ENCODE assay signal across 23 cellular contexts in the genomic region with DNA sequence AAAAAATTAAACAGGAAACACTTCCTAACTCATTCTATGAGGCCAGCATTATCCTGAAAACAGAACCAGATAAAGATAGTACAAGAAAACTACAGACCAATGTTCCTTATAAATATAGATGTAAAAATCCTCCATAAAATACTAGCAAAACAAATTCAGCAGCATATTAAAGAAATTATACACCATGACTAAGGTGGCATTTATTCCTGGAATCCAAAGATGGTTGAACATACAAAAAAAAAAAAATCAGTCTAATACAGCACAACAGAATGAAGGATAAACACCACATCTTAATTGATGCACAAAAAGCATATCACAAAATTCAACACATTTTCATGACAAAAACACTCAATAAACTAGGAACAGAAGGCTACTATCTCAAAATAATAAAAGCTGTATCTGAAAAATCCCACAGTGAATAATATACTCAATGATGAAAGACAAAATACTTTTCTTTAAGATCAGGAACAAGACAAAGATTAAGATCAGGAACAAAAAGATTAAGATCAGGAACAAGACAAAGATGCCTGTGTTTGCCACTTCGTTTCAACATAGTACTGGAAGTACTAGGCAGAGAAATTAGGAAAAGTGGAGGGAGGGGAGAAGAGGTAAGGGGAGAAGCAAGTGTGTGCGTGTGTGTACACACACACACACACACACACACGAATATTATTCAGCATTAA.
DNase-seq lines count a peak whose midpoint lies in the region; FAIRE-seq and TF ChIP-seq lines count a peak whose summit lies in the region.
"Had no signal": no experiment of that assay in that cellular context is flagged by ENCODE, and none has a peak within 500 bp of the region (broad histone marks: within the 10 kb centered on the region; RNA-seq: fewer than 3 reads in every experiment).

No MANE protein-coding gene starts in this region.

- FAIRE-seq in astrocyte (lab: Jason Lieb, UNC) = peak; percentile 26

- DNase-seq in HT-29 (ENCODE audit: low spot score) (peak; percentile 8), astrocyte (ENCODE audit: low read depth) (no peak), fibroblast of villous mesenchyme (ENCODE audit: low read depth) (peak; percentile 19), esophagus muscularis mucosa (ENCODE audit: extremely low spot score) (no peak), osteoblast (ENCODE audit: insufficient read length, low spot score, missing footprints) (no peak), neural progenitor cell (ENCODE audit: low spot score) (no peak), substantia nigra (lab: John Stamatoyannopoulos, UW) (no peak)
- DNase-seq: ACHN; activated CD8-positive, alpha-beta memory T cell treated with anti-CD3 and anti-CD28 coated beads, Interleukin-2, amount 10 ng/mL, durations not matched to agents 7 days and 5 days; activated naive CD8-positive, alpha-beta T cell treated with anti-CD3 and anti-CD28 coated beads, Interleukin-2, amount 50 U/mL, for 24 hours; CD4-positive, CD25-positive, alpha-beta regulatory T cell; cerebellar nuclear complex; endodermal cell; NCI-H2081; NCI-H446 treated with DMSO at 0.1 percent for 48 hours; retina; SIG-M5; tibial artery had no signal

- H3K4me3 Mint-ChIP-seq in astrocyte (ENCODE audit: unreplicated experiment) (no peak overlapping the region), neural progenitor cell (no peak overlapping the region)
- H3K4me3 Mint-ChIP-seq: activated CD8-positive, alpha-beta memory T cell treated with anti-CD3 and anti-CD28 coated beads, Interleukin-2, amount 10 ng/mL, durations not matched to agents 7 days and 5 days; activated naive CD8-positive, alpha-beta T cell treated with anti-CD3 and anti-CD28 coated beads, Interleukin-2, amount 50 U/mL, for 24 hours; endodermal cell; GM23338; IgD-negative memory B cell; stimulated activated memory B cell treated with anti-CD40 and anti-IgM and Interleukin-4, amounts not matched to agents 10 μg/mL and 1 μg/mL and 100 μg/mL, for 72 hours had no signal

- H3K4me3 ChIP-seq in ACC112 (ENCODE audit: low read depth, low read length) = no peak overlapping the region
- H3K4me3 ChIP-seq in astrocyte (ENCODE audit: insufficient read depth, low read depth, low read length) = no peak overlapping the region
- H3K4me3 ChIP-seq in fibroblast of villous mesenchyme (ENCODE audit: low read depth, low read length) = no peak overlapping the region
- H3K4me3 ChIP-seq in esophagus muscularis mucosa = no peak overlapping the region
- no peak overlapping the region for H3K4me3 ChIP-seq in osteoblast (ENCODE audit: insufficient read depth, low read length)
- no peak overlapping the region for H3K4me3 ChIP-seq in neural progenitor cell
- H3K4me3 ChIP-seq: gastroesophageal sphincter, GM23338, tibial artery had no signal

- TF ChIP-seq CTCF in astrocyte (IDR thresholded peaks at IDR 0.05; ENCODE audit: insufficient read depth, low read depth, low read length) = no peak
- no peak for TF ChIP-seq CTCF in fibroblast of villous mesenchyme (IDR thresholded peaks at IDR 0.05; ENCODE audit: insufficient read depth, low read depth, low read length)
- no peak for TF ChIP-seq CTCF in esophagus muscularis mucosa (IDR thresholded peaks at IDR 0.05)
- TF ChIP-seq CTCF in osteoblast (IDR thresholded peaks at IDR 0.05; ENCODE audit: extremely low read depth, low read depth, low read length) = no peak
- no peak for TF ChIP-seq CTCF in neural progenitor cell (IDR thresholded peaks at IDR 0.05)

- H3K27ac ChIP-seq in ACC112 (ENCODE audit: low read depth, low read length) (peak overlapping the region; percentile 12), astrocyte (ENCODE audit: low read depth, low read length) (no peak overlapping the region), esophagus muscularis mucosa (replicated peaks in 1 of 4) (no peak overlapping the region), osteoblast (ENCODE audit: low read depth, low read length) (no peak overlapping the region), neural progenitor cell (no peak overlapping the region), substantia nigra (ENCODE audit: low read depth, low read length, poor library complexity, severe bottlenecking) (no peak overlapping the region)
- H3K27ac ChIP-seq: gastroesophageal sphincter, tibial artery had no signal

- H2AFZ ChIP-seq in ACC112 (ENCODE audit: low read length, unreplicated experiment) = no peak overlapping the region
- no peak overlapping the region for H2AFZ ChIP-seq in astrocyte (ENCODE audit: low read depth, low read length)
- no peak overlapping the region for H2AFZ ChIP-seq in osteoblast (ENCODE audit: low read length)
- no peak overlapping the region for H2AFZ ChIP-seq in neural progenitor cell (replicated peaks)
- H2AFZ ChIP-seq: GM23338 had no signal

- H3K79me2 ChIP-seq in ACC112 (ENCODE audit: control insufficient read depth, insufficient read depth, low read length, unreplicated experiment) (no peaks in the 10 kb centered on the region), astrocyte (ENCODE audit: insufficient read depth, low read length) (no peaks in the 10 kb centered on the region), osteoblast (ENCODE audit: insufficient read depth, low read length) (peaks cover 6% of the 10 kb centered on the region), neural progenitor cell (ENCODE audit: low read depth) (no peaks in the 10 kb centered on the region)

- H3K9ac ChIP-seq in astrocyte (ENCODE audit: low read length) (no peak overlapping the region), neural progenitor cell (no peak overlapping the region)

- no peak for TF ChIP-seq EP300 in esophagus muscularis mucosa (IDR thresholded peaks at IDR 0.05)

- H3K27me3 ChIP-seq in ACC112 (ENCODE audit: insufficient read depth, low read length) (no peaks in the 10 kb centered on the region), astrocyte (ENCODE audit: insufficient read depth, low read length) (no peaks in the 10 kb centered on the region), esophagus muscularis mucosa (no peaks in the 10 kb centered on the region), osteoblast (ENCODE audit: insufficient read depth, low read length) (no peaks in the 10 kb centered on the region), neural progenitor cell (no peaks in the 10 kb centered on the region)
- H3K27me3 ChIP-seq: gastroesophageal sphincter, tibial artery had no signal

- no peak for TF ChIP-seq POLR2A in esophagus muscularis mucosa (IDR thresholded peaks at IDR 0.05; ENCODE audit: low read depth)

- H4K20me1 ChIP-seq in astrocyte (ENCODE audit: insufficient read depth, low read length) (no peaks in the 10 kb centered on the region), osteoblast (ENCODE audit: insufficient read depth, low read length) (no peaks in the 10 kb centered on the region), neural progenitor cell (ENCODE audit: low read depth) (no peaks in the 10 kb centered on the region)

- 68% methylated on average over 3 of the region's 3 CpGs for WGBS in esophagus muscularis mucosa

- H3K9me3 ChIP-seq in astrocyte (ENCODE audit: insufficient read depth, low read depth, low read length) (no peaks in the 10 kb centered on the region), esophagus muscularis mucosa (no peaks in the 10 kb centered on the region), osteoblast (ENCODE audit: low read depth, low read length) (no peaks in the 10 kb centered on the region), neural progenitor cell (ENCODE audit: low read depth) (no peaks in the 10 kb centered on the region)
- H3K9me3 ChIP-seq: gastroesophageal sphincter, tibial artery had no signal

- no peak overlapping the region for H3K4me2 ChIP-seq in astrocyte (ENCODE audit: low read length)
- H3K4me2 ChIP-seq in osteoblast (ENCODE audit: insufficient read depth, low read length) = no peak overlapping the region
- H3K4me2 ChIP-seq in neural progenitor cell = no peak overlapping the region
- H3K4me2 ChIP-seq: GM23338 had no signal

- H3K4me1 ChIP-seq in ACC112 (ENCODE audit: control insufficient read depth, insufficient read depth, low read length, unreplicated experiment) = peaks cover 11% of the 10 kb centered on the region
- H3K4me1 ChIP-seq in astrocyte (ENCODE audit: insufficient read depth, low read length) = peaks cover 5% of the 10 kb centered on the region
- H3K4me1 ChIP-seq in esophagus muscularis mucosa = no peaks in the 10 kb centered on the region
- peaks cover 3% of the 10 kb centered on the region for H3K4me1 ChIP-seq in osteoblast (ENCODE audit: insufficient read depth, low read length)
- H3K4me1 ChIP-seq in neural progenitor cell = peaks cover 9% of the 10 kb centered on the region
- H3K4me1 ChIP-seq: gastroesophageal sphincter, tibial artery had no signal

- H3F3A ChIP-seq in neural progenitor cell (ENCODE audit: low read depth) = no peaks in the 10 kb centered on the region

- intact Hi-C loops in esophagus muscularis mucosa (cut with DNase I) = no loop called here

- H3K4me1 Mint-ChIP-seq in astrocyte (ENCODE audit: low read depth, unreplicated experiment) = peaks cover 21% of the 10 kb centered on the region
- H3K4me1 Mint-ChIP-seq in neural progenitor cell = no peaks in the 10 kb centered on the region

- peaks cover 2% of the 10 kb centered on the region for H3K9me3 Mint-ChIP-seq in astrocyte (ENCODE audit: unreplicated experiment)
- peaks cover 5% of the 10 kb centered on the region for H3K9me3 Mint-ChIP-seq in neural progenitor cell
- H3K9me3 Mint-ChIP-seq: activated naive CD8-positive, alpha-beta T cell treated with anti-CD3 and anti-CD28 coated beads, Interleukin-2, amount 50 U/mL, for 24 hours; endodermal cell; GM23338; stimulated activated memory B cell treated with anti-CD40 and anti-IgM and Interleukin-4, amounts not matched to agents 10 μg/mL and 1 μg/mL and 100 μg/mL, for 72 hours had no signal

- peaks cover 13% of the 10 kb centered on the region for H3K36me3 ChIP-seq in ACC112 (ENCODE audit: insufficient read depth, low read length)
- no peaks in the 10 kb centered on the region for H3K36me3 ChIP-seq in astrocyte (ENCODE audit: insufficient read depth, low read length)
- H3K36me3 ChIP-seq in esophagus muscularis mucosa = peaks cover 4 to 47% (median 7%) of the 10 kb centered on the region in 4 donors
- H3K36me3 ChIP-seq in osteoblast (ENCODE audit: insufficient read depth, low read length) = peaks cover 6% of the 10 kb centered on the region
- peaks cover 3% of the 10 kb centered on the region for H3K36me3 ChIP-seq in neural progenitor cell

- H3K27me3 Mint-ChIP-seq in astrocyte (ENCODE audit: low read depth, unreplicated experiment) = no peaks in the 10 kb centered on the region
- no peaks in the 10 kb centered on the region for H3K27me3 Mint-ChIP-seq in neural progenitor cell (ENCODE audit: insufficient read depth, low read depth)
- H3K27me3 Mint-ChIP-seq: activated CD8-positive, alpha-beta memory T cell treated with anti-CD3 and anti-CD28 coated beads, Interleukin-2, amount 10 ng/mL, durations not matched to agents 7 days and 5 days; activated naive CD8-positive, alpha-beta T cell treated with anti-CD3 and anti-CD28 coated beads, Interleukin-2, amount 50 U/mL, for 24 hours; CD4-positive, CD25-positive, alpha-beta regulatory T cell; IgD-negative memory B cell; stimulated activated memory B cell treated with anti-CD40 and anti-IgM and Interleukin-4, amounts not matched to agents 10 μg/mL and 1 μg/mL and 100 μg/mL, for 72 hours had no signal

- H3K36me3 Mint-ChIP-seq in astrocyte (ENCODE audit: low read depth, unreplicated experiment) (peaks cover 8% of the 10 kb centered on the region), neural progenitor cell (peaks cover 35% of the 10 kb centered on the region)

- H3K27ac Mint-ChIP-seq in astrocyte (ENCODE audit: unreplicated experiment) (peak overlapping the region; percentile 79), neural progenitor cell (no peak overlapping the region)
- H3K27ac Mint-ChIP-seq: activated CD8-positive, alpha-beta memory T cell treated with anti-CD3 and anti-CD28 coated beads, Interleukin-2, amount 10 ng/mL, durations not matched to agents 7 days and 5 days; activated naive CD8-positive, alpha-beta T cell treated with anti-CD3 and anti-CD28 coated beads, Interleukin-2, amount 50 U/mL, for 24 hours; endodermal cell; GM23338; IgD-negative memory B cell; stimulated activated memory B cell treated with anti-CD40 and anti-IgM and Interleukin-4, amounts not matched to agents 10 μg/mL and 1 μg/mL and 100 μg/mL, for 72 hours had no signal

Comparison
In these comparisons a context has a peak if more than half of its experiments do, and no peak if none do; other contexts are left out.
1. DNase-seq: peak in HT-29 (single experiment) and fibroblast of villous mesenchyme (single experiment); none in astrocyte (single experiment), esophagus muscularis mucosa (single experiment), osteoblast (single experiment), neural progenitor cell (single experiment) and substantia nigra (0 of 49).